2 cellular contexts compared by ENCODE assay signal in genomic region chr12:10392394-10392930, GRCh38.
TF ChIP-seq lines count a peak whose summit lies in the region.

No MANE protein-coding gene starts in this region.

TF ChIP-seq in SK-N-SH, 30 proteins besides CTCF, POLR2A, EP300 and RAD21 (continued from another document):
- TF ChIP-seq USF2 (IDR thresholded peaks at IDR 0.05; ENCODE audit: borderline replicate concordance, low read depth, low read length) (no peak), FOXJ3 (CRISPR knock-in tag; IDR thresholded peaks at IDR 0.05) (no peak), MAX (IDR thresholded peaks at IDR 0.05; ENCODE audit: low read depth) (no peak), ZBTB33 (IDR thresholded peaks at IDR 0.05; ENCODE audit: borderline replicate concordance, low read depth) (no peak), RCOR1 (IDR thresholded peaks at IDR 0.05; ENCODE audit: low read length) (no peak), NRF1 (IDR thresholded peaks at IDR 0.05; ENCODE audit: low read depth, low read length) (no peak), RXRA (IDR thresholded peaks at IDR 0.05; ENCODE audit: borderline replicate concordance, low read depth) (no peak), POLR2AphosphoS5 (IDR thresholded peaks at IDR 0.05; ENCODE audit: low read depth, low read length) (no peak)
- TF ChIP-seq, protein P1, sequence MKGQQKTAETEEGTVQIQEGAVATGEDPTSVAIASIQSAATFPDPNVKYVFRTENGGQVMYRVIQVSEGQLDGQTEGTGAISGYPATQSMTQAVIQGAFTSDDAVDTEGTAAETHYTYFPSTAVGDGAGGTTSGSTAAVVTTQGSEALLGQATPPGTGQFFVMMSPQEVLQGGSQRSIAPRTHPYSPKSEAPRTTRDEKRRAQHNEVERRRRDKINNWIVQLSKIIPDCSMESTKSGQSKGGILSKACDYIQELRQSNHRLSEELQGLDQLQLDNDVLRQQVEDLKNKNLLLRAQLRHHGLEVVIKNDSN (IDR thresholded peaks at IDR 0.05; ENCODE audit: borderline replicate concordance, low read depth) = no peak
TF ChIP-seq in SK-N-SH: peak in this region for 0.

TF ChIP-seq in SK-N-SH treated with all-trans-retinoic acid at 6 μM for 48 hours, 23 proteins besides CTCF, POLR2A, EP300 and RAD21 (continued from another document):
- no peak for TF ChIP-seq CSRNP3 (CRISPR knock-in tag; IDR thresholded peaks at IDR 0.05)
- no peak for TF ChIP-seq ZFP30 (CRISPR knock-in tag; IDR thresholded peaks at IDR 0.05)
- TF ChIP-seq ZNF70 (CRISPR knock-in tag; IDR thresholded peaks at IDR 0.05) = no peak
- TF ChIP-seq ZC3H10 (CRISPR knock-in tag; IDR thresholded peaks at IDR 0.05) = no peak
- TF ChIP-seq, protein P2, sequence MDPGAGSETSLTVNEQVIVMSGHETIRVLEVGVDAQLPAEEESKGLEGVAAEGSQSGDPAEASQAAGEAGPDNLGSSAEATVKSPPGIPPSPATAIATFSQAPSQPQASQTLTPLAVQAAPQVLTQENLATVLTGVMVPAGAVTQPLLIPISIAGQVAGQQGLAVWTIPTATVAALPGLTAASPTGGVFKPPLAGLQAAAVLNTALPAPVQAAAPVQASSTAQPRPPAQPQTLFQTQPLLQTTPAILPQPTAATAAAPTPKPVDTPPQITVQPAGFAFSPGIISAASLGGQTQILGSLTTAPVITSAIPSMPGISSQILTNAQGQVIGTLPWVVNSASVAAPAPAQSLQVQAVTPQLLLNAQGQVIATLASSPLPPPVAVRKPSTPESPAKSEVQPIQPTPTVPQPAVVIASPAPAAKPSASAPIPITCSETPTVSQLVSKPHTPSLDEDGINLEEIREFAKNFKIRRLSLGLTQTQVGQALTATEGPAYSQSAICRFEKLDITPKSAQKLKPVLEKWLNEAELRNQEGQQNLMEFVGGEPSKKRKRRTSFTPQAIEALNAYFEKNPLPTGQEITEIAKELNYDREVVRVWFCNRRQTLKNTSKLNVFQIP (CRISPR knock-in tag; IDR thresholded peaks at IDR 0.05; ENCODE audit: borderline replicate concordance, low read depth) = no peak
- no peak for TF ChIP-seq ISL1 (CRISPR knock-in tag; IDR thresholded peaks at IDR 0.05)
- TF ChIP-seq BACH2 (CRISPR knock-in tag; IDR thresholded peaks at IDR 0.05; ENCODE audit: borderline replicate concordance) = no peak
- no peak for TF ChIP-seq OSR1 (CRISPR knock-in tag; IDR thresholded peaks at IDR 0.05)
- TF ChIP-seq ZFP3 (CRISPR knock-in tag; IDR thresholded peaks at IDR 0.05) = no peak
- TF ChIP-seq CREB5 (CRISPR knock-in tag; IDR thresholded peaks at IDR 0.05; ENCODE audit: low read depth) = no peak
- no peak for TF ChIP-seq RARB (CRISPR knock-in tag; IDR thresholded peaks at IDR 0.05)
TF ChIP-seq in SK-N-SH treated with all-trans-retinoic acid at 6 μM for 48 hours: peak in this region for 0.
